10 cellular contexts compared by ENCODE assay signal in genomic region chr12:121767525-121768016, GRCh38. TPM values are rescaled to one million over a fixed set of nuclear protein-coding genes. Genes with fewer than 3 reads are reported as not detected.
DNase-seq lines count a peak whose midpoint lies in the region; ATAC-seq lines count a peak whose summit lies in the region.
"Had no signal": no experiment of that assay in that cellular context is flagged by ENCODE, and none has a peak within 500 bp of the region (broad histone marks: within the 10 kb centered on the region; RNA-seq: fewer than 3 reads in every experiment).

No MANE protein-coding gene starts in this region.

- H3K4me3 ChIP-seq in ectodermal cell (ENCODE audit: insufficient read depth, low read depth, low read length) (no peak overlapping the region), muscle layer of colon (ENCODE audit: low read depth in 1 of 2, low read length in 2 of 2) (peak overlapping the region in 1 of 2 donors; percentile 25)
- H3K4me3 ChIP-seq in CD8-positive, alpha-beta memory T cell (ENCODE audit: low read length) = no peak overlapping the region

- CTCF ChIA-PET in CD8-positive, alpha-beta memory T cell (lab: Charles Lee) = interaction anchor here (0.7 to 44.0 kb wide), 2 partner anchors 33 to 215 kb away, joined by 3 to 1908 read pairs; partner anchors contain the start of genes RHOF and SETD1B

- ATAC-seq in Right ventricle myocardium inferior (peak; percentile 82), HG02763 (IDR thresholded peaks at IDR 0.05; ENCODE audit: unreplicated experiment) (no peak), GM21390 (IDR thresholded peaks at IDR 0.05; ENCODE audit: unreplicated experiment) (no peak)

- H3K9me3 ChIP-seq in ectodermal cell (ENCODE audit: control insufficient read depth, low read length) = no peaks in the 10 kb centered on the region
- no peaks in the 10 kb centered on the region for H3K9me3 ChIP-seq in muscle layer of colon (ENCODE audit: low read length)
- H3K9me3 ChIP-seq in CD8-positive, alpha-beta memory T cell (ENCODE audit: low read length) = no peaks in the 10 kb centered on the region

- intact Hi-C loops in Right ventricle myocardium inferior (cut with DNase I) (loop anchor here (2.0 kb wide), 1 partner anchor 59 kb away; no protein-coding TSS in a partner anchor), cardiac septum (cut with DNase I) (no loop called here)

- H3K27ac ChIP-seq in ectodermal cell (ENCODE audit: insufficient read depth, low read depth, low read length, poor library complexity, severe bottlenecking) = peak overlapping the region; percentile 18
- H3K27ac ChIP-seq in muscle layer of colon (ENCODE audit: low read depth, low read length) = peak overlapping the region; percentile 85
- H3K27ac ChIP-seq in CD8-positive, alpha-beta memory T cell (ENCODE audit: low read depth, low read length) = no peak overlapping the region

- H3K36me3 ChIP-seq in ectodermal cell (ENCODE audit: control insufficient read depth, insufficient read depth, low read length) = no peaks in the 10 kb centered on the region
- no peaks in the 10 kb centered on the region for H3K36me3 ChIP-seq in muscle layer of colon (ENCODE audit: insufficient read depth, low read length)
- H3K36me3 ChIP-seq in CD8-positive, alpha-beta memory T cell (ENCODE audit: insufficient read depth, low read length) = no peaks in the 10 kb centered on the region

- no peak overlapping the region for H3K4me3 Mint-ChIP-seq in CD8-positive, alpha-beta memory T cell
- H3K4me3 Mint-ChIP-seq: activated naive CD4-positive, alpha-beta T cell treated with anti-CD3 and anti-CD28 coated beads, Interleukin-2, amount 50 U/mL, for 24 hours had no signal

- H3K9me3 Mint-ChIP-seq in CD8-positive, alpha-beta memory T cell = no peaks in the 10 kb centered on the region
- H3K9me3 Mint-ChIP-seq: activated naive CD4-positive, alpha-beta T cell treated with anti-CD3 and anti-CD28 coated beads, Interleukin-2, amount 50 U/mL, for 24 hours had no signal

- H3K27me3 ChIP-seq in ectodermal cell (ENCODE audit: control insufficient read depth, insufficient read depth, low read length, poor library complexity, severe bottlenecking) = no peaks in the 10 kb centered on the region
- H3K27me3 ChIP-seq in muscle layer of colon (ENCODE audit: control insufficient read depth in 1 of 2, insufficient read depth in 2 of 2, low read length in 2 of 2) = no peaks in the 10 kb centered on the region
- H3K27me3 ChIP-seq in CD8-positive, alpha-beta memory T cell (ENCODE audit: insufficient read depth, low read length, poor library complexity, severe bottlenecking) = no peaks in the 10 kb centered on the region

- H3K4me1 ChIP-seq in ectodermal cell (ENCODE audit: control insufficient read depth, insufficient read depth, low read length) (peaks cover 8% of the 10 kb centered on the region), muscle layer of colon (ENCODE audit: insufficient read depth, low read length) (peaks cover 28% of the 10 kb centered on the region)
- no peaks in the 10 kb centered on the region for H3K4me1 ChIP-seq in CD8-positive, alpha-beta memory T cell (ENCODE audit: insufficient read depth, low read length)

- H3K27me3 Mint-ChIP-seq in CD8-positive, alpha-beta memory T cell = no peaks in the 10 kb centered on the region
- H3K27me3 Mint-ChIP-seq: activated naive CD4-positive, alpha-beta T cell treated with anti-CD3 and anti-CD28 coated beads, Interleukin-2, amount 50 U/mL, for 24 hours had no signal

- H3K27ac Mint-ChIP-seq in CD8-positive, alpha-beta memory T cell = no peak overlapping the region
- H3K27ac Mint-ChIP-seq: activated naive CD4-positive, alpha-beta T cell treated with anti-CD3 and anti-CD28 coated beads, Interleukin-2, amount 50 U/mL, for 24 hours had no signal

- no peaks in the 10 kb centered on the region for H3K36me3 Mint-ChIP-seq in CD8-positive, alpha-beta memory T cell
- H3K36me3 Mint-ChIP-seq: activated naive CD4-positive, alpha-beta T cell treated with anti-CD3 and anti-CD28 coated beads, Interleukin-2, amount 50 U/mL, for 24 hours had no signal

- WGBS in ectodermal cell, 2 experiments = 93% methylated on average over 10 of the region's 10 CpGs

- POLR2A ChIA-PET in CD8-positive, alpha-beta memory T cell (lab: Charles Lee) = no interaction called here

- H3K4me1 Mint-ChIP-seq in CD8-positive, alpha-beta memory T cell = peaks cover 0 to under 1% (median 0%) of the 10 kb centered on the region in 3 donors
- H3K4me1 Mint-ChIP-seq: activated naive CD4-positive, alpha-beta T cell treated with anti-CD3 and anti-CD28 coated beads, Interleukin-2, amount 50 U/mL, for 24 hours had no signal

- H3K9ac ChIP-seq in muscle layer of colon (ENCODE audit: low read length) = peak overlapping the region; percentile 33

- DNase-seq in Right ventricle myocardium inferior (ENCODE audit: missing footprints) = peak; percentile 78
- no peak for DNase-seq in cardiac septum (ENCODE audit: low spot score)
- no peak for DNase-seq in CD8-positive, alpha-beta memory T cell
- no peak for DNase-seq in GM19238 (ENCODE audit: insufficient read length, low spot score)
- DNase-seq: stimulated activated CD4-positive, alpha-beta T cell treated with anti-CD3 and anti-CD28 coated beads, Interleukin-1b, Interleukin-23, amount 100 ng/mL, for 48 hours had no signal

RNA-seq across cellular contexts. Expression of gene RHOF, which starts 25.9 kb away (rescaled TPM):
- 47.7 TPM for total RNA-seq in Right ventricle myocardium inferior
- 20.9 TPM for total RNA-seq in cardiac septum
- polyA plus RNA-seq in ectodermal cell (2013, experiment 1 of 4) = 26.7 TPM
- 27.0 TPM for polyA plus RNA-seq in ectodermal cell (2013, experiment 2 of 4)
- polyA plus RNA-seq in ectodermal cell (2013, experiment 3 of 4) = 19.1 TPM
- 22.4 TPM for polyA plus RNA-seq in ectodermal cell (2013, experiment 4 of 4)
- 100 to 1,000 TPM; 145 to 152 TPM for total RNA-seq in CD8-positive, alpha-beta memory T cell
- polyA plus RNA-seq in CD8-positive, alpha-beta memory T cell = 139 TPM

RNA-seq across cellular contexts. Expression of gene SETD1B, which starts 36.2 kb away (rescaled TPM):
- total RNA-seq in Right ventricle myocardium inferior = 8.0 TPM
- total RNA-seq in cardiac septum = 13.0 TPM
- polyA plus RNA-seq in ectodermal cell (2013, experiment 1 of 4) = 15.0 TPM
- polyA plus RNA-seq in ectodermal cell (2013, experiment 2 of 4) = 17.0 TPM
- polyA plus RNA-seq in ectodermal cell (2013, experiment 3 of 4) = 13.2 TPM
- polyA plus RNA-seq in ectodermal cell (2013, experiment 4 of 4) = 15.1 TPM
- 10 to 100 TPM; 31.3 to 31.9 TPM for total RNA-seq in CD8-positive, alpha-beta memory T cell
- polyA plus RNA-seq in CD8-positive, alpha-beta memory T cell = 2.4 TPM

RNA-seq across cellular contexts. Expression of gene TMEM120B, which starts 55.0 kb away (rescaled TPM):
- total RNA-seq in Right ventricle myocardium inferior = 10.3 TPM
- 6.2 TPM for total RNA-seq in cardiac septum
- 16.2 TPM for polyA plus RNA-seq in ectodermal cell (2013, experiment 1 of 4)
- polyA plus RNA-seq in ectodermal cell (2013, experiment 2 of 4) = 17.7 TPM
- polyA plus RNA-seq in ectodermal cell (2013, experiment 3 of 4) = 10.7 TPM
- polyA plus RNA-seq in ectodermal cell (2013, experiment 4 of 4) = 12.3 TPM
- 10 to 100 TPM; 12.5 to 15.2 TPM for total RNA-seq in CD8-positive, alpha-beta memory T cell
- 3.9 TPM for polyA plus RNA-seq in CD8-positive, alpha-beta memory T cell
